In the genomic region with DNA sequence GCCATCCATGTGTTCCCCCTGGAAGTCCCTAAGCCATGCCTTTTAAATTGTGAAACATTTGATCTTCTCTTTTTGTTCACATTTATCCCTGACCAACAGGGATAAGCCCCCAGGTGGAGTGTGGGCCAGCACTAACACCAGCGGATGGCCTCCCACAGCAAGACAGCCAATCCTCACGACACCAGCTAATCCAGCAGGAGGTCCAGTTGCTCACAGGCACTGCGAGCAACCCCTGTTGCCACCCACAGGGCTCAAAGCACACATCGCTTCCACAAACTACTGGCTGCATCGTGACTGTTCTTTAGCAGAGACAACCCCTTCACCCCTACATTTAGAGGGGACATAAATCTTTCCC, we compare ENCODE assay signal across 13 cellular contexts. TPM values are rescaled to one million over a fixed set of nuclear protein-coding genes. Genes with fewer than 3 reads are reported as not detected.
DNase-seq lines count a peak whose midpoint lies in the region; ATAC-seq and TF ChIP-seq lines count a peak whose summit lies in the region.
"Had no signal": no experiment of that assay in that cellular context is flagged by ENCODE, and none has a peak within 500 bp of the region (broad histone marks: within the 10 kb centered on the region; RNA-seq: fewer than 3 reads in every experiment).

No MANE protein-coding gene starts in this region.

- peaks cover 52% of the 10 kb centered on the region for H3K36me3 Mint-ChIP-seq in T-helper 2 cell treated with Interferon-gamma antibody and Interleukin-4, amounts not matched to agents 5 μg/mL and 100 μg/mL, for 36 hours (ENCODE audit: low read depth)
- H3K36me3 Mint-ChIP-seq in chondrocyte (ENCODE audit: low read depth), result peaks cover 12% of the 10 kb centered on the region

- H3K27me3 Mint-ChIP-seq in T-helper 2 cell treated with Interferon-gamma antibody and Interleukin-4, amounts not matched to agents 5 μg/mL and 100 μg/mL, for 36 hours (ENCODE audit: low read depth), result no peaks in the 10 kb centered on the region
- H3K27me3 Mint-ChIP-seq in chondrocyte (ENCODE audit: low read depth), result no peaks in the 10 kb centered on the region

- TF ChIP-seq EP300 in sigmoid colon (IDR thresholded peaks at IDR 0.05), result no peak

- H3K4me1 ChIP-seq in OCI-LY3 (ENCODE audit: low read length) (peaks cover 26% of the 10 kb centered on the region), sigmoid colon (peaks cover 2 to 53% (median 44%) of the 10 kb centered on the region in 4 donors)

- H4K20me1 ChIP-seq in OCI-LY3 (ENCODE audit: insufficient read depth, low read length), result no peaks in the 10 kb centered on the region

- no peak for TF ChIP-seq POLR2A in sigmoid colon (IDR thresholded peaks at IDR 0.05)

- H3K4me3 Mint-ChIP-seq in T-helper 2 cell treated with Interferon-gamma antibody and Interleukin-4, amounts not matched to agents 5 μg/mL and 100 μg/mL, for 36 hours, result peak overlapping the region; percentile 95
- no peak overlapping the region for H3K4me3 Mint-ChIP-seq in chondrocyte (ENCODE audit: unreplicated experiment)

- H3K36me3 ChIP-seq in OCI-LY3 (replicated peaks; ENCODE audit: low read depth, low read length) (peaks cover 28% of the 10 kb centered on the region), sigmoid colon (peaks cover 19 to 44% (median 33%) of the 10 kb centered on the region in 4 donors)

- H3K9me3 Mint-ChIP-seq in T-helper 2 cell treated with Interferon-gamma antibody and Interleukin-4, amounts not matched to agents 5 μg/mL and 100 μg/mL, for 36 hours, result no peaks in the 10 kb centered on the region
- no peaks in the 10 kb centered on the region for H3K9me3 Mint-ChIP-seq in chondrocyte (ENCODE audit: low read depth)

- peak overlapping the region; percentile 70 for H3K9ac ChIP-seq in OCI-LY3 (ENCODE audit: low read length)

- intact Hi-C loops in sigmoid colon (cut with DNase I), result loop anchor here (5.0 kb wide), 2 partner anchors 348 to 443 kb away; a partner anchor contains a TSS

- peaks cover 44% of the 10 kb centered on the region for H3K79me2 ChIP-seq in OCI-LY3 (ENCODE audit: low read length)

- H3K4me3 ChIP-seq in OCI-LY3 (ENCODE audit: low read length) (peak overlapping the region; percentile 97), sigmoid colon (no peak overlapping the region)

- no peak for ATAC-seq in GM21786 (IDR thresholded peaks at IDR 0.05; ENCODE audit: unreplicated experiment)
- ATAC-seq: gastrocnemius medialis had no signal

- TF ChIP-seq CTCF in OCI-LY3 (IDR thresholded peaks at IDR 0.05; ENCODE audit: low read depth, low read length) (no peak), chondrocyte (IDR thresholded peaks at IDR 0.05) (no peak), sigmoid colon (IDR thresholded peaks at IDR 0.05) (no peak), GM20000 (IDR thresholded peaks at IDR 0.05; ENCODE audit: extremely low read depth, missing control alignments) (no peak)

- no peak overlapping the region for H2AFZ ChIP-seq in OCI-LY3 (ENCODE audit: low read depth, low read length)

- H3K4me1 Mint-ChIP-seq in T-helper 2 cell treated with Interferon-gamma antibody and Interleukin-4, amounts not matched to agents 5 μg/mL and 100 μg/mL, for 36 hours (ENCODE audit: low read depth), result peaks cover 46% of the 10 kb centered on the region
- peaks cover 44% of the 10 kb centered on the region for H3K4me1 Mint-ChIP-seq in chondrocyte (ENCODE audit: low read depth)

- H3K27me3 ChIP-seq in OCI-LY3 (ENCODE audit: low read depth, low read length) (no peaks in the 10 kb centered on the region), sigmoid colon (no peaks in the 10 kb centered on the region)
- H3K27me3 ChIP-seq: gastrocnemius medialis had no signal

- H3K9me3 ChIP-seq in OCI-LY3 (ENCODE audit: insufficient read depth, low read length), result no peaks in the 10 kb centered on the region
- H3K9me3 ChIP-seq in sigmoid colon, result no peaks in the 10 kb centered on the region
- H3K9me3 ChIP-seq: gastrocnemius medialis, left ventricle myocardium inferior had no signal

- H3K4me2 ChIP-seq in OCI-LY3 (ENCODE audit: low read length), result peak overlapping the region; percentile 94

- H3K27ac ChIP-seq in OCI-LY3 (ENCODE audit: low read length) (peak overlapping the region; percentile 76), sigmoid colon (no peak overlapping the region)
- H3K27ac ChIP-seq: HL-60, left ventricle myocardium inferior had no signal

- no peak for DNase-seq in T-helper 2 cell treated with Interferon-gamma antibody and Interleukin-4, amounts not matched to agents 5 μg/mL and 100 μg/mL, for 36 hours (ENCODE audit: low spot score)
- DNase-seq in T-helper 2 cell (no peak), chondrocyte (ENCODE audit: low spot score) (no peak), sigmoid colon (peak; percentile 53), DMS114 treated with DMSO at 0.1 percent for 48 hours (lab: John Stamatoyannopoulos, UW; ENCODE audit: unreplicated experiment) (no peak), GM20000 (ENCODE audit: low spot score) (no peak)
- DNase-seq: DMS79, gastrocnemius medialis, left ventricle myocardium inferior, NCI-H526 had no signal

- 83% methylated on average over 5 of the region's 5 CpGs for WGBS in sigmoid colon, 2 donors

- H3K27ac Mint-ChIP-seq in T-helper 2 cell treated with Interferon-gamma antibody and Interleukin-4, amounts not matched to agents 5 μg/mL and 100 μg/mL, for 36 hours, result peak overlapping the region; percentile 96
- peak overlapping the region; percentile 49 for H3K27ac Mint-ChIP-seq in chondrocyte (ENCODE audit: unreplicated experiment)

RNA-seq across cellular contexts. Expression of a gene that starts 2.0 kb away (rescaled TPM):
- total RNA-seq in chondrocyte, result 42.8 to 71.0 TPM (median 43.0 TPM) in 3 replicates
- total RNA-seq in sigmoid colon, result 10 to 100 TPM; 22.1 to 55.1 (median 31.1) TPM
- 100 to 1,000 TPM in 1 of 3 donors, 10 to 100 TPM in 2; 18.0 to 116 (median 21.7) TPM for polyA plus RNA-seq in sigmoid colon

RNA-seq across cellular contexts. Expression of a gene that starts 2.6 kb away (rescaled TPM):
- total RNA-seq in chondrocyte, result 21.8 to 26.1 TPM (median 24.7 TPM) in 3 replicates
- 10 to 100 TPM; 11.1 to 23.8 (median 12.8) TPM for total RNA-seq in sigmoid colon
- 10 to 100 TPM in 2 of 3 donors, 1 to 10 TPM in 1; 6.2 to 12.0 (median 10.2) TPM for polyA plus RNA-seq in sigmoid colon

RNA-seq across cellular contexts. Expression of a gene that starts 30.7 kb away (rescaled TPM):
- 854 to 4,666 TPM (median 4,556 TPM) in 3 replicates for total RNA-seq in chondrocyte
- total RNA-seq in sigmoid colon, result over 10,000 TPM in 3 of 4 donors, 1,000 to 10,000 TPM in 1; 6,854 to 14,048 (median 12,596) TPM
- 1,000 to 10,000 TPM in 1 of 3 donors, 100 to 1,000 TPM in 2; 112 to 1,100 (median 337) TPM for polyA plus RNA-seq in sigmoid colon

RNA-seq across cellular contexts. Expression of a gene that starts 51.4 kb away (rescaled TPM):
- total RNA-seq in chondrocyte (32.4 to 42.5 TPM (median 38.8 TPM) in 3 replicates), sigmoid colon (10 to 100 TPM; 20.7 to 50.7 (median 28.5) TPM)
- polyA plus RNA-seq in sigmoid colon, result 10 to 100 TPM in 2 of 3 donors, 1 to 10 TPM in 1; 7.6 to 33.1 (median 12.0) TPM
